In the genomic region with DNA sequence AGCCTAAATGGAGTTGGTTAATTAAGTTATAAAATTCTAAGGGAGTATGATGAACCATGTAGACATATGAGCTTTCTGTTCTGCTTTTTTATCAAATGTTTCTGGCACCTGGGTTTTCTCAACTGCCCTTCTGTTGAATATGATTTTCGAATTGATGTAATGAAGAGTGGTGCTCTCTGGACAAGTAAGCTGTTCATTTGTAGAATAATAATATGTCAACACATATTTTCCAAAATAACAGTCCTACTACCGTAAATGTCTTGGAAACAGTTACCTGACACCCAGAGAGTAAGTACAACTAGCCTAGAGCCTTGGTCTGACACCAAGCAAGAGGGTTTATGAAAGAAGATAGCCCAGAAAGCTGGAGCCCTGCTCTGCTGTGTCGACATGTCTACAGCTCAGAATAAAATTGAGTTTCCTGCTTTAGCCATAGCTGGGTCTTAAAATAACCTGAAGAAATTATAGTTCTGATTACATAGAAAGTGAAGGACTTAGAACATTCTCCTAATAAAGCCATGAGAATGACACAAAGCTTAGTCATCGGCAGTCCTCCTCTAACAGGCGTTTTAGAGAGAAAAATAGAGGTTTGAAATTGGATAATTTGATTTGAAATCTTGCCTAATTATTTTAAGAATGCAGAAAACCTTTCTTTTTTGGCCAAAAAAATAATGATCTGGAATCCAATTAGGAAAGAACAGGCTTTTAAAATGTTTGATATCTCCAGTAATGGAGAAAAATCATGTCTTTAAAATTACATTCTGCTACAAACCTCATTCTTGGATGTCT, we compare ENCODE assay signal across 8 cellular contexts. TPM values are rescaled to one million over a fixed set of nuclear protein-coding genes. Genes with fewer than 3 reads are reported as not detected.
DNase-seq lines count a peak whose midpoint lies in the region; ATAC-seq, FAIRE-seq and TF ChIP-seq lines count a peak whose summit lies in the region.

No MANE protein-coding gene starts in this region.

- peak; percentile 75 for ATAC-seq in HG03135 (IDR thresholded peaks at IDR 0.05; ENCODE audit: unreplicated experiment)

- H3K4me3 Mint-ChIP-seq in astrocyte (ENCODE audit: unreplicated experiment) = no peak overlapping the region

- H3K4me2 ChIP-seq in astrocyte (ENCODE audit: low read length) = peak overlapping the region; percentile 74

- H3K27ac ChIP-seq in cardiac muscle cell = peak overlapping the region; percentile 68
- H3K27ac ChIP-seq in astrocyte (ENCODE audit: low read depth, low read length) = peak overlapping the region; percentile 65
- peak overlapping the region; percentile 68 to 77 for H3K27ac ChIP-seq in tibial artery
- no peak overlapping the region for H3K27ac ChIP-seq in caudate nucleus (ENCODE audit: low read depth, low read length)

- no peaks in the 10 kb centered on the region for H3K9me3 Mint-ChIP-seq in astrocyte (ENCODE audit: unreplicated experiment)

- FAIRE-seq in astrocyte (lab: Jason Lieb, UNC) = peak; percentile 94

- H3K27me3 ChIP-seq in cardiac muscle cell (no peaks in the 10 kb centered on the region), astrocyte (ENCODE audit: insufficient read depth, low read length) (no peaks in the 10 kb centered on the region), tibial artery (no peaks in the 10 kb centered on the region)

- H3K9me3 ChIP-seq in cardiac muscle cell (ENCODE audit: low read depth) (no peaks in the 10 kb centered on the region), astrocyte (ENCODE audit: insufficient read depth, low read depth, low read length) (no peaks in the 10 kb centered on the region), tibial artery (no peaks in the 10 kb centered on the region)

- peaks cover 23% of the 10 kb centered on the region for H3K4me1 Mint-ChIP-seq in astrocyte (ENCODE audit: low read depth, unreplicated experiment)

- no peak overlapping the region for H3K4me3 ChIP-seq in cardiac muscle cell
- peak overlapping the region; percentile 14 for H3K4me3 ChIP-seq in astrocyte (ENCODE audit: insufficient read depth, low read depth, low read length)
- H3K4me3 ChIP-seq in tibial artery = peak overlapping the region; percentile 7 to 22

- TF ChIP-seq CTCF in cardiac muscle cell (IDR thresholded peaks at IDR 0.05; ENCODE audit: low read depth, low read length) = no peak
- TF ChIP-seq CTCF in astrocyte (IDR thresholded peaks at IDR 0.05; ENCODE audit: insufficient read depth, low read depth, low read length) = no peak
- TF ChIP-seq CTCF in tibial artery (IDR thresholded peaks at IDR 0.05) = no peak

- H3K4me1 ChIP-seq in cardiac muscle cell (ENCODE audit: low read depth) (peaks cover 30% of the 10 kb centered on the region), astrocyte (ENCODE audit: insufficient read depth, low read length) (peaks cover 18% of the 10 kb centered on the region), tibial artery (peaks cover 0 to 64% (median 3%) of the 10 kb centered on the region in 4 donors)

- intact Hi-C loops in cardiac septum (cut with DNase I) = no loop called here
- intact Hi-C loops in tibial artery (cut with DNase I; ENCODE audit: low total_unique reads) = no loop called here

- no peaks in the 10 kb centered on the region for H3K36me3 Mint-ChIP-seq in astrocyte (ENCODE audit: low read depth, unreplicated experiment)

- H4K20me1 ChIP-seq in astrocyte (ENCODE audit: insufficient read depth, low read length) = no peaks in the 10 kb centered on the region

- peak overlapping the region; percentile 31 for H3K9ac ChIP-seq in astrocyte (ENCODE audit: low read length)

- no peaks in the 10 kb centered on the region for H3K27me3 Mint-ChIP-seq in astrocyte (ENCODE audit: low read depth, unreplicated experiment)

- peak overlapping the region; percentile 88 for H3K27ac Mint-ChIP-seq in astrocyte (ENCODE audit: unreplicated experiment)

- H3K36me3 ChIP-seq in cardiac muscle cell (no peaks in the 10 kb centered on the region), astrocyte (ENCODE audit: insufficient read depth, low read length) (no peaks in the 10 kb centered on the region), tibial artery (no peaks in the 10 kb centered on the region)

- peak overlapping the region; percentile 4 for H2AFZ ChIP-seq in astrocyte (ENCODE audit: low read depth, low read length)

- H3K79me2 ChIP-seq in astrocyte (ENCODE audit: insufficient read depth, low read length) = peaks cover 19% of the 10 kb centered on the region

- DNase-seq in cardiac muscle cell (ENCODE audit: low read depth in 1 of 2, low spot score in 1 of 2) (peak in 1 of 2 donors; percentile 52), cardiac septum (ENCODE audit: low spot score) (no peak), astrocyte (ENCODE audit: low read depth) (peak; percentile 70), tibial artery (no peak), KG1 (lab: John Stamatoyannopoulos, UW) (no peak), caudate nucleus (lab: John Stamatoyannopoulos, UW) (no peak), NCI-H526 (lab: John Stamatoyannopoulos, UW) (no peak)

RNA-seq across cellular contexts. Expression of a gene that starts 25.1 kb away (rescaled TPM):
- total RNA-seq in cardiac muscle cell = 61.5 and 101 TPM in 2 replicates
- 32.7 and 50.2 TPM in 2 replicates for polyA plus RNA-seq in cardiac muscle cell
- total RNA-seq in cardiac septum = 87.5 TPM
- 20.2 and 27.6 TPM in 2 replicates for total RNA-seq in astrocyte
